Comparison of ENCODE assay signal across 8 cellular contexts in genomic region chr3:141231101-141231922, GRCh38. TPM values are rescaled to one million over a fixed set of nuclear protein-coding genes. Genes with fewer than 3 reads are reported as not detected.
DNase-seq lines count a peak whose midpoint lies in the region; ATAC-seq and TF ChIP-seq lines count a peak whose summit lies in the region.

Gene PXYLP1 (plus strand): TSS chr3:141231825. CDS start chr3:141260176, 28,351 bp downstream.

- peaks cover 27% of the 10 kb centered on the region for H3K4me1 ChIP-seq in KMS-11 (ENCODE audit: low read depth, poor library complexity, severe bottlenecking)
- H3K4me1 ChIP-seq in neuronal stem cell (ENCODE audit: control insufficient read depth in 2 of 2, insufficient read depth in 1 of 2, low read depth in 1 of 2, low read length in 2 of 2), result peaks cover 8 to 9% of the 10 kb centered on the region in 2 donors

- no peak within 1 kb of the TSS for H2BK12ac ChIP-seq in neuronal stem cell (ENCODE audit: low read length)

- H4K91ac ChIP-seq in neuronal stem cell (ENCODE audit: low read depth, low read length, poor library complexity), result peak within 1 kb of the TSS; percentile 56

- no peak within 1 kb of the TSS for H2AK5ac ChIP-seq in neuronal stem cell (ENCODE audit: low read depth, low read length)

- peaks cover 3% of the 10 kb centered on the region for H3K79me1 ChIP-seq in neuronal stem cell (ENCODE audit: low read depth, low read length)

- H2AFZ ChIP-seq in KMS-11 (ENCODE audit: low read depth) (peak within 1 kb of the TSS; percentile 89), neuronal stem cell (ENCODE audit: low read length) (peak within 1 kb of the TSS; percentile 95)

- H2BK5ac ChIP-seq in neuronal stem cell (ENCODE audit: low read length), result no peak within 1 kb of the TSS

- H4K8ac ChIP-seq in neuronal stem cell (ENCODE audit: low read depth, low read length), result peak within 1 kb of the TSS; percentile 52

- H3K9me3 ChIP-seq in neuronal stem cell (replicated peaks in 1 of 2; ENCODE audit: control insufficient read depth in 2 of 2, insufficient read depth in 1 of 2, low read depth in 1 of 2, low read length in 2 of 2), result no peaks in the 10 kb centered on the region

- peak within 1 kb of the TSS; percentile 33 for H2BK120ac ChIP-seq in neuronal stem cell (ENCODE audit: low read depth, low read length)

- no peaks in the 10 kb centered on the region for H3K79me2 ChIP-seq in KMS-11 (ENCODE audit: insufficient read depth, low read depth)

- TF ChIP-seq CTCF in KMS-11 (conservative IDR thresholded peaks at IDR 0.05; ENCODE audit: low read depth, low read length) (peak; percentile 52), RWPE1 (conservative IDR thresholded peaks at IDR 0.05; ENCODE audit: low read depth) (peak; percentile 96), foreskin fibroblast (IDR thresholded peaks at IDR 0.05; ENCODE audit: low read depth, low read length) (peak; percentile 31)

- DNase-seq in ELF-1 (ENCODE audit: low read depth, low spot score) (peak; percentile 93), RWPE1 (ENCODE audit: low spot score) (peak; percentile 81), foreskin fibroblast (peak; percentile 88 to 97), neuronal stem cell (ENCODE audit: low spot score) (peak; percentile 88), substantia nigra (lab: John Stamatoyannopoulos, UW) (peak; percentile 45 to 95 (median 82))
- peak; percentile 96 for DNase-seq in activated effector memory CD4-positive, alpha-beta T cell treated with anti-CD3 and anti-CD28 coated beads, Interleukin-2, amount 50 U/mL, for 16 hours

- no CpG with 5 or more reads among the region's 87 CpGs for WGBS in neuronal stem cell (ENCODE audit: extremely low coverage in 2 of 2, insufficient read length in 2 of 2, insufficient replicate concordance in 1 of 2), 2 donors

- H3K4me2 ChIP-seq in KMS-11, result peak within 1 kb of the TSS; percentile 77
- peak within 1 kb of the TSS; percentile 82 for H3K4me2 ChIP-seq in neuronal stem cell (ENCODE audit: insufficient read depth, low read length, poor library complexity, severe bottlenecking)

- peak within 1 kb of the TSS; percentile 60 for H3K14ac ChIP-seq in neuronal stem cell (ENCODE audit: low read length)

- peak within 1 kb of the TSS; percentile 72 for H3K4me3 ChIP-seq in KMS-11 (IDR thresholded peaks at IDR 0.05; ENCODE audit: insufficient read depth, low read depth, low read length)
- peak within 1 kb of the TSS; percentile 71 to 77 for H3K4me3 ChIP-seq in foreskin fibroblast (ENCODE audit: low read depth in 1 of 2, low read length in 2 of 2)
- H3K4me3 ChIP-seq in neuronal stem cell (ENCODE audit: low read length in 2 of 2), result peak within 1 kb of the TSS; percentile 71 to 89

- no peak within 1 kb of the TSS for H2BK15ac ChIP-seq in neuronal stem cell (ENCODE audit: low read length)

- peak within 1 kb of the TSS; percentile 55 for H3K9ac ChIP-seq in KMS-11
- H3K9ac ChIP-seq in neuronal stem cell (ENCODE audit: low read depth, low read length, poor library complexity), result peak within 1 kb of the TSS; percentile 91

- H3K27ac ChIP-seq in KMS-11 (0 out of 2 replicates have a peak within 1 kb of the TSS, but pooled peaks have one; percentile 28), RWPE1 (0 out of 2 replicates have a peak within 1 kb of the TSS, but pooled peaks have one; percentile 5), neuronal stem cell (replicated peaks; ENCODE audit: low read length) (no peak within 1 kb of the TSS), substantia nigra (ENCODE audit: low read depth, low read length, poor library complexity, severe bottlenecking) (peak within 1 kb of the TSS; percentile 71)

- H3K23ac ChIP-seq in neuronal stem cell (ENCODE audit: low read depth, low read length, poor library complexity), result peak within 1 kb of the TSS; percentile 92

- H3K36me3 ChIP-seq in KMS-11 (ENCODE audit: insufficient read depth) (no peaks in the 10 kb centered on the region), neuronal stem cell (replicated peaks in 1 of 2; ENCODE audit: control insufficient read depth in 2 of 2, insufficient read depth in 2 of 2, low read length in 2 of 2) (peaks cover 2 to 21% of the 10 kb centered on the region in 2 donors)

- peak; percentile 97 for ATAC-seq in GM21786 (IDR thresholded peaks at IDR 0.05; ENCODE audit: unreplicated experiment)

- H3K27me3 ChIP-seq in KMS-11 (ENCODE audit: insufficient read depth, low read depth) (0 out of 2 replicates have a peak, but pooled peaks cover 4% of the 10 kb centered on the region), neuronal stem cell (ENCODE audit: control insufficient read depth in 3 of 3, insufficient read depth in 3 of 3, low read depth in 1 of 3, low read length in 3 of 3) (peaks cover 0 to 15% (median 0%) of the 10 kb centered on the region in 3 experiments)

- CTCF ChIA-PET in RWPE1 (lab: Yijun Ruan, JAX), result interaction anchor here (0.6 to 2.2 kb wide), 12 partner anchors 10 to 264 kb away, joined by 3 to 10 read pairs (median 4); no protein-coding TSS in a partner anchor

- no peak within 1 kb of the TSS for H3K4ac ChIP-seq in neuronal stem cell (ENCODE audit: low read length)

- no peaks in the 10 kb centered on the region for H4K20me1 ChIP-seq in KMS-11 (ENCODE audit: insufficient read depth)

- POLR2A ChIA-PET in RWPE1 (lab: Yijun Ruan, JAX; ENCODE audit: low non-redundant PET), result no interaction called here

- H3K18ac ChIP-seq in neuronal stem cell (ENCODE audit: low read length), result peak within 1 kb of the TSS; percentile 97

RNA-seq across cellular contexts. Expression of gene PXYLP1, which starts in this region (rescaled TPM):
- polyA plus RNA-seq in neuronal stem cell (2013, experiment 1 of 2), result 23.5 TPM
- polyA plus RNA-seq in neuronal stem cell (2013, experiment 2 of 2), result 23.1 TPM

Comparison
In these comparisons a context has a peak if more than half of its experiments do, and no peak if none do; other contexts are left out.
1. CTCF ChIP-seq: peak in every context shown above with its lines; median percentile 96 in RWPE1; 52 in KMS-11; 31 in foreskin fibroblast.